In the genomic region with DNA sequence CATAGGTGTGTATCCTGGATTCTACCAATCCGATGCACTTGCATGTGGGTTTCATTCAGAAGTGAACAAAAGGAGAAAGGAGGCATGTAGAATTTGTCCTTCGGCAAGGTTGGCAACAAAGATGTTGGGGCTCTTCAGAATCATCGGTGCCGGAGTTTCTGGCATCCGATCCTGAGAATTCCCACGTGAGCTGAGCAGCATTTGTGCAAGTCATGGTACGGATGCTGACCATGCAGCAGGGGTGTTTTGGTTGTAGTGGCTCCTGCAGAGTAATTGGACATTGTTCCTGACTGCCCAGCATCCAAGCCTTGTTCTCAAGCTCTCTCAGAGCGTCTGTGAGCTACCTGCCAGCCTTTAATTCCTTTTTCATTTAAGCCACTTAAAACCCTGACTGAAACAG, we compare ENCODE assay signal across 30 cellular contexts.
"Had no signal": no experiment of that assay in that cellular context is flagged by ENCODE, and none has a peak within 500 bp of the region (broad histone marks: within the 10 kb centered on the region; RNA-seq: fewer than 3 reads in every experiment).

No MANE protein-coding gene starts in this region.

- H3K27ac ChIP-seq: breast epithelium, epithelial cell of prostate, esophagus squamous epithelium, heart right ventricle, parathyroid adenoma, psoas muscle, suprapubic skin, tibial nerve, WERI-Rb-1 had no signal

- H2AFZ ChIP-seq: parathyroid adenoma had no signal

- H3K9ac ChIP-seq: parathyroid adenoma had no signal

- H3K9me3 ChIP-seq: breast epithelium, psoas muscle, suprapubic skin had no signal

- H3K79me2 ChIP-seq: parathyroid adenoma had no signal

- DNase-seq: activated CD4-positive, alpha-beta memory T cell treated with anti-CD3 and anti-CD28 coated beads, Interleukin-2, amount 10 ng/mL, durations not matched to agents 7 days and 5 days; activated CD4-positive, alpha-beta T cell treated with anti-CD3 and anti-CD28 coated beads, Interleukin-2, amount 10 ng/mL, durations not matched to agents 7 days and 5 days; activated CD8-positive, alpha-beta memory T cell treated with anti-CD3 and anti-CD28 coated beads, Interleukin-2, amount 50 U/mL, for 48 hours; activated gamma-delta T cell treated with Interleukin-2 at 50 U/mL for 16 hours; activated naive CD4-positive, alpha-beta T cell treated with anti-CD3 and anti-CD28 coated beads, Interleukin-2, amount 50 U/mL, for 16 hours; activated T-cell treated with anti-CD3 and anti-CD28 coated beads, Interleukin-2, amount 50 U/mL, for 4 hours; central memory CD4-positive, alpha-beta T cell; dermis blood vessel endothelial cell; effector CD4-positive, alpha-beta T cell; esophagus squamous epithelium; heart right ventricle; naive thymus-derived CD4-positive, alpha-beta T cell; occipital lobe; psoas muscle; stimulated activated CD4-positive, alpha-beta T cell treated with anti-CD3 and anti-CD28 coated beads, Interleukin-15, amount 100 ng/mL, for 24 hours; stimulated activated CD4-positive, alpha-beta T cell treated with anti-CD3 and anti-CD28 coated beads, Interleukin-2, amount 100 ng/mL, for 24 hours; stimulated activated naive CD4-positive, alpha-beta T cell; T1000; WERI-Rb-1 had no signal

- H3K4me3 ChIP-seq: breast epithelium, esophagus squamous epithelium, heart right ventricle, psoas muscle, suprapubic skin, tibial nerve had no signal

- H3K4me1 ChIP-seq: breast epithelium, esophagus squamous epithelium, heart right ventricle, parathyroid adenoma, psoas muscle, suprapubic skin, tibial nerve had no signal

- H3K27me3 ChIP-seq: breast epithelium, esophagus squamous epithelium, tibial nerve had no signal

- H3K36me3 Mint-ChIP-seq: mesothelial cell of epicardium had no signal

- H3K27ac Mint-ChIP-seq: activated CD4-positive, alpha-beta memory T cell treated with anti-CD3 and anti-CD28 coated beads, Interleukin-2, amount 10 ng/mL, durations not matched to agents 7 days and 5 days; activated CD4-positive, alpha-beta T cell treated with anti-CD3 and anti-CD28 coated beads, Interleukin-2, amount 10 ng/mL, durations not matched to agents 7 days and 5 days; activated T-helper 17 cell treated with anti-CD3 and anti-CD28 coated beads, Interleukin-2, amount 50 U/mL, for 72 hours; mesothelial cell of epicardium; naive thymus-derived CD4-positive, alpha-beta T cell had no signal

- H3K4me1 Mint-ChIP-seq: activated CD4-positive, alpha-beta memory T cell treated with anti-CD3 and anti-CD28 coated beads, Interleukin-2, amount 10 ng/mL, durations not matched to agents 7 days and 5 days; activated CD4-positive, alpha-beta T cell treated with anti-CD3 and anti-CD28 coated beads, Interleukin-2, amount 10 ng/mL, durations not matched to agents 7 days and 5 days; activated T-helper 17 cell treated with anti-CD3 and anti-CD28 coated beads, Interleukin-2, amount 50 U/mL, for 72 hours; mesothelial cell of epicardium; naive thymus-derived CD4-positive, alpha-beta T cell; neural crest cell had no signal

- H3K27me3 Mint-ChIP-seq: activated CD4-positive, alpha-beta T cell treated with anti-CD3 and anti-CD28 coated beads, Interleukin-2, amount 10 ng/mL, durations not matched to agents 7 days and 5 days had no signal

- H3K36me3 ChIP-seq: breast epithelium, esophagus squamous epithelium, heart right ventricle, suprapubic skin, tibial nerve, WERI-Rb-1 had no signal

- FAIRE-seq: colon, endometrium had no signal

- H3K4me3 Mint-ChIP-seq: activated CD4-positive, alpha-beta memory T cell treated with anti-CD3 and anti-CD28 coated beads, Interleukin-2, amount 10 ng/mL, durations not matched to agents 7 days and 5 days; activated CD4-positive, alpha-beta T cell treated with anti-CD3 and anti-CD28 coated beads, Interleukin-2, amount 10 ng/mL, durations not matched to agents 7 days and 5 days; activated T-cell treated with anti-CD3 and anti-CD28 coated beads, Interleukin-2, amount 50 U/mL, for 4 hours; activated T-helper 17 cell treated with anti-CD3 and anti-CD28 coated beads, Interleukin-2, amount 50 U/mL, for 72 hours; mesothelial cell of epicardium; naive thymus-derived CD4-positive, alpha-beta T cell; neural crest cell had no signal

- ATAC-seq: activated CD4-positive, CD25-positive, alpha-beta regulatory T cell treated with anti-CD3 and anti-CD28 coated beads, Interleukin-2, amount 50 U/mL, for 24 hours; activated T-cell treated with anti-CD3 and anti-CD28 coated beads, Interleukin-2, amount 50 U/mL, for 4 hours; activated T-helper 17 cell treated with anti-CD3 and anti-CD28 coated beads, Interleukin-2, amount 50 U/mL, for 72 hours; naive thymus-derived CD4-positive, alpha-beta T cell; psoas muscle had no signal

- H3K9me3 Mint-ChIP-seq: activated CD4-positive, alpha-beta memory T cell treated with anti-CD3 and anti-CD28 coated beads, Interleukin-2, amount 10 ng/mL, durations not matched to agents 7 days and 5 days; activated CD4-positive, alpha-beta T cell treated with anti-CD3 and anti-CD28 coated beads, Interleukin-2, amount 10 ng/mL, durations not matched to agents 7 days and 5 days; activated T-cell treated with anti-CD3 and anti-CD28 coated beads, Interleukin-2, amount 50 U/mL, for 4 hours had no signal
